In the genomic region with DNA sequence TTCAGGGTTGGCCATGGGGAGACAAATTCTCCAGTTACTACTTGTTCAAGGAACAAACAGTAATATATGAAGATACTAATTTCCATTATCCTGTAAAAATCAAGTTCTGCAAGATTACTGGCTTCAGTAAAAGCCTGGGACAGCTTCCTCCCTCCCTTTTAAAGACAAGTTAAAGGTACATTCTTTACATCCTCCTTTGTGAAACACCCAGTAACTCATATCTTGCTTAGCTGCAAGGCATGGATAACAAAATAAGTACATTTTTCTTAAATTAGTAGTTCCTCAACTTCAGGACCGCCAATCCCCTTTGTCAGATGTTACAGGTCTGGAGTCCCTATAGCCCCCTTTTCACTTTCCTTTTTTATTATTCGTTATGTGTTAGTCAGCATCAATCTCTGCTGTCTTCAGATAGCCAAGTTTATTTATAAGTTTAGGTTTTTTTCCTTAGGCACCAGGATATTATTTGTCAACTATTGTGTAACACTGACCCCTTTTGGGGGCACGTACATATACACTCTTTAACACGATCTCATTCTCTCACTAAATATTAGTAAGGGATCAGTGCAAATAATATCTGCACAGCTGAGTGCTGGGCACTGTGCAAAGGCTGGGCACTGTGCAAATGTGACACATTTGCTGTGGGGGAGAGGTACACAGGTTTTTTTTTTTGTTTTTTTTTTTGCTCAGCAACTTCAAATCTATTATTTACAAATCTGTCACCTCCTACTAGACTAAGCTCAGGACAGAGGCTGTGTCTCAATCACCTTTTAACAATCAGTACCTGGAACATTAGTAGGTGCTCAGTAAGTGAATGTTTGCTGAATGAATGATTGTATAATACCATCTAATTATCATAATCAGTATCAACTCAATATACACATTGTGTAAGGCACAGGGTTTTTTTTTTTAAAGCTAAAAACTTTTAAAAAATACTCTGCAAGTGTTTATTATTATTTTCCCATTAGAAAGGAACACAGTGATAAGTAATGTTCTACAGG, we compare ENCODE assay signal across 11 cellular contexts. TPM values are rescaled to one million over a fixed set of nuclear protein-coding genes. Genes with fewer than 3 reads are reported as not detected.
DNase-seq lines count a peak whose midpoint lies in the region; ATAC-seq, FAIRE-seq and TF ChIP-seq lines count a peak whose summit lies in the region.
"Had no signal": no experiment of that assay in that cellular context is flagged by ENCODE, and none has a peak within 500 bp of the region (broad histone marks: within the 10 kb centered on the region; RNA-seq: fewer than 3 reads in every experiment).

No MANE protein-coding gene starts in this region.

- ATAC-seq in GM19324 (IDR thresholded peaks at IDR 0.05; ENCODE audit: low FRiP score, unreplicated experiment): no peak

- H3K27me3 ChIP-seq in HUES6 (ENCODE audit: control insufficient read depth, insufficient read depth, low read length): no peaks in the 10 kb centered on the region
- no peaks in the 10 kb centered on the region for H3K27me3 ChIP-seq in adrenal gland
- no peaks in the 10 kb centered on the region for H3K27me3 ChIP-seq in keratinocyte (ENCODE audit: control insufficient read depth, extremely low read depth, insufficient read depth, low read length)

- no peak overlapping the region for H3K9ac ChIP-seq in HUES6 (ENCODE audit: low read length)
- no peak overlapping the region for H3K9ac ChIP-seq in keratinocyte (ENCODE audit: control insufficient read depth, extremely low read depth, insufficient read depth, low read length)

- DNase-seq in adrenal gland (no peak), keratinocyte (ENCODE audit: low read depth, low spot score) (no peak), substantia nigra (lab: John Stamatoyannopoulos, UW) (peak in 1 of 49 donors; percentile 19), GM12892 (ENCODE audit: insufficient read length) (no peak), EL (no peak)
- DNase-seq in activated CD8-positive, alpha-beta memory T cell treated with anti-CD3 and anti-CD28 coated beads, Interleukin-2, amount 50 U/mL, for 48 hours: no peak
- DNase-seq: activated T-cell treated with anti-CD3 and anti-CD28 coated beads for 4 hours; GOT3; stimulated activated naive CD4-positive, alpha-beta T cell had no signal

- peak overlapping the region; percentile 32; the same call in 1 of the 2 replicates for H3K27ac ChIP-seq in HUES6 (ENCODE audit: low read depth, low read length)
- peak overlapping the region in 4 of 5 donors; percentile 57 to 84 (median 70) for H3K27ac ChIP-seq in adrenal gland
- H3K27ac ChIP-seq in keratinocyte (ENCODE audit: control insufficient read depth, insufficient read depth, low read length): peak overlapping the region; percentile 7
- H3K27ac ChIP-seq in substantia nigra (ENCODE audit: low read depth, low read length, poor library complexity, severe bottlenecking): peak overlapping the region; percentile 71

- FAIRE-seq in keratinocyte (lab: Jason Lieb, UNC) (no peak), GM12892 (lab: Jason Lieb, UNC) (no peak)

- dilution Hi-C loops in keratinocyte (cut with MboI; ENCODE audit: extremely low pct_ligation_motif_present, low sequenced_read_pairs): loop anchor here (25.0 kb wide), 1 partner anchor 296 kb away; a partner anchor contains a TSS

- WGBS in adrenal gland, 4 donors: 29 to 34% (median 31%) methylated on average over 4 of the region's 4 CpGs

- H3K79me2 ChIP-seq in keratinocyte (ENCODE audit: control insufficient read depth, insufficient read depth, low read length): peaks cover 92% of the 10 kb centered on the region

- H3K9me3 ChIP-seq in HUES6 (ENCODE audit: control insufficient read depth, insufficient read depth, low read depth, low read length) (no peaks in the 10 kb centered on the region), adrenal gland (replicated peaks in 1 of 3) (no peaks in the 10 kb centered on the region), keratinocyte (ENCODE audit: control insufficient read depth, low read depth, low read length) (no peaks in the 10 kb centered on the region)

- H3K4me1 ChIP-seq in HUES6 (ENCODE audit: control insufficient read depth, insufficient read depth, low read length): peaks cover 54% of the 10 kb centered on the region
- peaks cover 34 to 60% of the 10 kb centered on the region in 2 donors for H3K4me1 ChIP-seq in adrenal gland (replicated peaks in 1 of 2)
- H3K4me1 ChIP-seq in keratinocyte (ENCODE audit: control insufficient read depth, extremely low read depth, insufficient read depth, low read length): peaks cover 78% of the 10 kb centered on the region

- H2AFZ ChIP-seq in keratinocyte (ENCODE audit: control insufficient read depth, low read length): no peak overlapping the region

- peaks cover 23% of the 10 kb centered on the region for H4K20me1 ChIP-seq in keratinocyte (ENCODE audit: control insufficient read depth, extremely low read depth, insufficient read depth, low read length)

- H3K9me1 ChIP-seq in keratinocyte (ENCODE audit: control insufficient read depth, extremely low read depth, insufficient read depth, low read length): peaks cover 8% of the 10 kb centered on the region

- TF ChIP-seq CTCF in adrenal gland (IDR thresholded peaks at IDR 0.05) (no peak), keratinocyte (optimal IDR thresholded peaks at IDR 0.05 in 1 of 3, IDR thresholded peaks at IDR 0.05 in 1 of 3, conservative IDR thresholded peaks at IDR 0.05 in 1 of 3; ENCODE audit: extremely low read depth in 1 of 3, insufficient read depth in 2 of 3, low read length in 3 of 3) (no peak)

- no peak for TF ChIP-seq POLR2A in adrenal gland (IDR thresholded peaks at IDR 0.05)
- no peak for TF ChIP-seq POLR2A in GM12892 (IDR thresholded peaks at IDR 0.05; ENCODE audit: low read depth, low read length)

- intact Hi-C loops in adrenal gland (cut with DNase I): loop anchor here in 1 of 2 donors (5.0 kb wide), 1 partner anchor 34 kb away; no protein-coding TSS in a partner anchor

- H3K4me3 ChIP-seq in HUES6 (ENCODE audit: low read depth, low read length) (no peak overlapping the region), adrenal gland (no peak overlapping the region), keratinocyte (ENCODE audit: control insufficient read depth in 2 of 3, extremely low read depth in 1 of 3, insufficient read depth in 2 of 3, low read depth in 1 of 3, low read length in 3 of 3) (peak overlapping the region in 2 of 3 experiments; percentile 1 to 13)

- peak overlapping the region; percentile 97 for H3K4me2 ChIP-seq in keratinocyte (ENCODE audit: control insufficient read depth, extremely low read depth, insufficient read depth, low read depth, low read length)

- peaks cover 34% of the 10 kb centered on the region for H3K36me3 ChIP-seq in HUES6 (ENCODE audit: control insufficient read depth, insufficient read depth, low read length)
- H3K36me3 ChIP-seq in adrenal gland (replicated peaks in 1 of 2): peaks cover 0 to 18% of the 10 kb centered on the region in 2 donors
- peaks cover 16 to 51% of the 10 kb centered on the region in 2 experiments for H3K36me3 ChIP-seq in keratinocyte (ENCODE audit: control insufficient read depth in 2 of 2, extremely low read depth in 1 of 2, insufficient read depth in 2 of 2, low read length in 2 of 2)

RNA-seq across cellular contexts. Expression of a gene that starts 9.6 kb away (rescaled TPM):
- 10 to 100 TPM; 16.0 to 71.5 (median 29.0) TPM for total RNA-seq in adrenal gland
- polyA plus RNA-seq in adrenal gland: 10 to 100 TPM; 14.4 to 29.8 (median 16.0) TPM
- polyA plus RNA-seq in keratinocyte: 75.7 to 130 TPM (median 97.0 TPM) in 3 replicates
- polyA plus RNA-seq in keratinocyte (2011; ENCODE audit: low read depth): 39.7 TPM
- 58.1 and 97.0 TPM in 2 replicates for polyA plus RNA-seq in keratinocyte (2011; cell fraction: cytosol; rRNA removed)
- polyA plus RNA-seq in keratinocyte (2011; cell fraction: nucleus; rRNA removed): 132 and 155 TPM in 2 replicates
- 42.8 and 92.9 TPM in 2 replicates for polyA plus RNA-seq in keratinocyte (2012; ENCODE audit: low replicate concordance)
- polyA minus RNA-seq in keratinocyte: 17.4 to 68.3 TPM (median 50.7 TPM) in 3 replicates
- polyA minus RNA-seq in keratinocyte (2011; cell fraction: cytosol; rRNA and poly(A)+ RNA removed): 31.5 TPM
- polyA minus RNA-seq in keratinocyte (2011; cell fraction: nucleus; rRNA and poly(A)+ RNA removed): 40.3 and 72.9 TPM in 2 replicates
- polyA plus RNA-seq in GM12892 (2012; ENCODE audit: missing spikeins): 1.9 TPM

RNA-seq across cellular contexts. Expression of a gene that starts 55.0 kb away (rescaled TPM):
- 100 to 1,000 TPM; 266 to 478 (median 362) TPM for total RNA-seq in adrenal gland
- polyA plus RNA-seq in adrenal gland: 100 to 1,000 TPM; 274 to 697 (median 537) TPM
- 296 to 502 TPM (median 471 TPM) in 3 replicates for polyA plus RNA-seq in keratinocyte
- 326 TPM for polyA plus RNA-seq in keratinocyte (2011; ENCODE audit: low read depth)
- polyA plus RNA-seq in keratinocyte (2011; cell fraction: cytosol; rRNA removed): 458 and 494 TPM in 2 replicates
- polyA plus RNA-seq in keratinocyte (2011; cell fraction: nucleus; rRNA removed): 167 and 228 TPM in 2 replicates
- 240 and 445 TPM in 2 replicates for polyA plus RNA-seq in keratinocyte (2012; ENCODE audit: low replicate concordance)
- 29.1 to 162 TPM (median 72.1 TPM) in 3 replicates for polyA minus RNA-seq in keratinocyte
- polyA minus RNA-seq in keratinocyte (2011; cell fraction: cytosol; rRNA and poly(A)+ RNA removed): 87.5 TPM
- polyA minus RNA-seq in keratinocyte (2011; cell fraction: nucleus; rRNA and poly(A)+ RNA removed): 30.6 and 47.7 TPM in 2 replicates
- 538 TPM for polyA plus RNA-seq in GM12892 (2012; ENCODE audit: missing spikeins)

Comparison
In these comparisons a context has a peak if more than half of its experiments do, and no peak if none do; other contexts are left out.
1. H3K27ac ChIP-seq: peak in every context shown above with its lines; median percentile 71 in substantia nigra; 70 in adrenal gland; 32 in HUES6; 7 in keratinocyte.
2. H3K4me3 ChIP-seq: peak in keratinocyte (2 of 3); none in HUES6 (single experiment) and adrenal gland (0 of 4).